15 cellular contexts compared by ENCODE assay signal in the genomic region with DNA sequence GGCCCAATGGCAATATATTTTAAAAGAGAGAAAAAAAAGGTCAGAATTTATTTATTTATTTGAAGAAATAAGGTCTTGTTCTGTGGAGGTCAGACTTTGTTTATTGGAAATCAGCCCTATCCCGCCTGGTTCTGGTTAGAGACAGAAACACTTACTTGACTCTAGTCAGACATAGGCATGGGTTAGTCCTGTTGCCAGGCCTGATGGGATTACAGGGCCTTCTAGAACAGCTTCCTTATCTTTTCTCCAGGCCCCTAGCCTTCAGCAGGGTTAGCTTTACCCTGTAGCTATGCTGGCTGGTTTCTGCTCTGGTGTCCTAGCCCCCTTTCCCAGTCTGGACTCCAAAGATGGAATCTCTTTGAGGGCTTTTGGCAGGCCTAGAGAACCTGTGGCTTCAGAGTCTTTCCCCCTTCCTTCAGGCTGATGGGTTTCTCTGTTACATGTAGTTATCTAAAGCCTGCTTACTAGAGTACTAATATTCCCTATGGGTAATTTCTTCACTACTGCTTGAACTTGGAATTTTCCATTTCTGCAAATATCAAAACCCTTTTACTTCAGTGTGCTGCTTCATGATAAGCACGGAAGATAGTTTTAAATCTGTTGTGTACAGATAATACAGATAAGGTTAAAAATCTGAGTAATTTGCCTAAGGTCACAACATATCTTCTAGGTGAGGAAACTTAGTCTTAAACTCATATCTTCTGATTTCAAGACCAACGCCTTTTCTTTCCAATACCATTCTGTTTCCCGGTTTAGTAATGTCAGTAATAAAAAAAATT. TPM values are rescaled to one million over a fixed set of nuclear protein-coding genes. Genes with fewer than 3 reads are reported as not detected.
A peak's percentile ranks its signal among the peaks of the same experiment; 100 is the strongest.
DNase-seq lines count a peak whose midpoint lies in the region; ATAC-seq and TF ChIP-seq lines count a peak whose summit lies in the region.
"Had no signal": no experiment of that assay in that cellular context is flagged by ENCODE, and none has a peak within 500 bp of the region (broad histone marks: within the 10 kb centered on the region; RNA-seq: fewer than 3 reads in every experiment).

No MANE protein-coding gene starts in this region.

- H3K27ac ChIP-seq in endodermal cell (ENCODE audit: low read depth, low read length) = no peak overlapping the region
- H3K27ac ChIP-seq in transverse colon = peak overlapping the region in 3 of 4 donors; percentile 34 to 58 (median 42)

- H4K20me1 ChIP-seq in Loucy (ENCODE audit: insufficient read depth, low read length, poor library complexity, severe bottlenecking) = peaks cover 80% of the 10 kb centered on the region

- no peak for TF ChIP-seq POLR2A in transverse colon (IDR thresholded peaks at IDR 0.05)

- intact Hi-C loops in transverse colon (cut with DNase I; ENCODE audit: low total_unique reads) (no loop called here), natural killer cell (cut with micrococcal nuclease) (no loop called here)

- peaks cover 100% of the 10 kb centered on the region for H3K79me2 ChIP-seq in Loucy (ENCODE audit: insufficient read depth, low read length)

- H3K4me3 Mint-ChIP-seq in endodermal cell (no peak overlapping the region), natural killer cell (no peak overlapping the region)
- H3K4me3 Mint-ChIP-seq: activated B cell treated with CpG ODN at 0.5 μM for 24 hours; CD4-positive, alpha-beta T cell had no signal

- no peak overlapping the region for H2AFZ ChIP-seq in Loucy (ENCODE audit: low read length)

- ATAC-seq in esophagus mucosa (no peak), natural killer cell (no peak)
- ATAC-seq: HCT116 had no signal

- peaks cover 22% of the 10 kb centered on the region; the same call in 1 of the 2 replicates for H3K36me3 ChIP-seq in Loucy (ENCODE audit: insufficient read depth, low read length)
- peaks cover 74% of the 10 kb centered on the region for H3K36me3 ChIP-seq in endodermal cell (ENCODE audit: control insufficient read depth, insufficient read depth, low read length)
- H3K36me3 ChIP-seq in mucosa of stomach (ENCODE audit: control insufficient read depth, insufficient read depth, low read length) = no peaks in the 10 kb centered on the region
- H3K36me3 ChIP-seq in transverse colon = peaks cover 0 to 13% (median 0%) of the 10 kb centered on the region in 4 donors

- no peak overlapping the region for H3K4me3 ChIP-seq in Loucy (ENCODE audit: low read length, poor library complexity, severe bottlenecking)
- no peak overlapping the region for H3K4me3 ChIP-seq in endodermal cell (ENCODE audit: low read length)
- no peak overlapping the region for H3K4me3 ChIP-seq in mucosa of stomach (ENCODE audit: low read length)
- no peak overlapping the region for H3K4me3 ChIP-seq in transverse colon
- H3K4me3 ChIP-seq: heart left ventricle had no signal

- H3K36me3 Mint-ChIP-seq in endodermal cell (ENCODE audit: low read depth) (peaks cover 49% of the 10 kb centered on the region), natural killer cell (peaks cover 12% of the 10 kb centered on the region)

- no peaks in the 10 kb centered on the region for H3K9me3 ChIP-seq in Loucy (ENCODE audit: insufficient read depth, low read depth, low read length)
- H3K9me3 ChIP-seq in endodermal cell (ENCODE audit: control insufficient read depth, low read length) = no peaks in the 10 kb centered on the region
- H3K9me3 ChIP-seq in mucosa of stomach (ENCODE audit: control insufficient read depth, low read length) = no peaks in the 10 kb centered on the region
- H3K9me3 ChIP-seq in transverse colon = no peaks in the 10 kb centered on the region
- H3K9me3 ChIP-seq: heart left ventricle had no signal

- H3K9ac ChIP-seq in Loucy (ENCODE audit: low read depth, low read length, poor library complexity, severe bottlenecking) (peak overlapping the region; percentile 19), endodermal cell (ENCODE audit: extremely low read depth, low read length, poor library complexity, severe bottlenecking) (no peak overlapping the region), mucosa of stomach (ENCODE audit: low read length) (peak overlapping the region; percentile 32)

- TF ChIP-seq CTCF in Loucy (conservative IDR thresholded peaks at IDR 0.05; ENCODE audit: low read length) = no peak
- TF ChIP-seq CTCF in endodermal cell (conservative IDR thresholded peaks at IDR 0.05) = no peak
- TF ChIP-seq CTCF in transverse colon (IDR thresholded peaks at IDR 0.05) = no peak
- TF ChIP-seq CTCF in natural killer cell (IDR thresholded peaks at IDR 0.05) = no peak

- peak overlapping the region; percentile 57 for H3K27ac Mint-ChIP-seq in endodermal cell
- H3K27ac Mint-ChIP-seq in natural killer cell = peak overlapping the region in 1 of 2 donors; percentile 40
- H3K27ac Mint-ChIP-seq: activated B cell treated with CpG ODN at 0.5 μM for 24 hours; CD4-positive, alpha-beta T cell had no signal

- no peaks in the 10 kb centered on the region for H3K9me2 ChIP-seq in Loucy (replicated peaks; ENCODE audit: low read depth, low read length)

- DNase-seq in endodermal cell (no peak), transverse colon (no peak), NCI-H82 treated with DMSO at 0.1 percent for 48 hours (lab: John Stamatoyannopoulos, UW; ENCODE audit: unreplicated experiment) (no peak), natural killer cell (no peak)
- DNase-seq: activated B cell treated with CpG ODN at 0.5 μM for 24 hours; activated naive CD4-positive, alpha-beta T cell treated with Interleukin-2 at 50 U/mL for 16 hours; caudate nucleus; CD4-positive, alpha-beta T cell; heart left ventricle; KBM-7; NCI-H446 had no signal

- no peaks in the 10 kb centered on the region for H3K27me3 ChIP-seq in Loucy (ENCODE audit: insufficient read depth, low read length, poor library complexity, severe bottlenecking)
- no peaks in the 10 kb centered on the region for H3K27me3 ChIP-seq in endodermal cell (ENCODE audit: control insufficient read depth, insufficient read depth, low read length, poor library complexity, severe bottlenecking)
- H3K27me3 ChIP-seq in mucosa of stomach (ENCODE audit: control insufficient read depth, insufficient read depth, low read length) = no peaks in the 10 kb centered on the region
- H3K27me3 ChIP-seq in transverse colon = no peaks in the 10 kb centered on the region
- H3K27me3 ChIP-seq: heart left ventricle had no signal

- H3K9me3 Mint-ChIP-seq in endodermal cell (no peaks in the 10 kb centered on the region), natural killer cell (no peaks in the 10 kb centered on the region)
- H3K9me3 Mint-ChIP-seq: activated B cell treated with CpG ODN at 0.5 μM for 24 hours; CD4-positive, alpha-beta T cell had no signal

- 86 to 96% methylated on average over 2 to 4 of the region's 4 CpGs for WGBS in endodermal cell (ENCODE audit: insufficient coverage in 1 of 2, insufficient read length in 1 of 2), 2 experiments
- 67 to 73% methylated on average over 3 to 4 of the region's 4 CpGs for WGBS in transverse colon (ENCODE audit: low coverage in 1 of 2), 2 donors

- peaks cover 16% of the 10 kb centered on the region for H3K4me1 ChIP-seq in Loucy (ENCODE audit: insufficient read depth, low read length, poor library complexity, severe bottlenecking)
- H3K4me1 ChIP-seq in endodermal cell (ENCODE audit: control insufficient read depth, insufficient read depth, low read length) = no peaks in the 10 kb centered on the region
- H3K4me1 ChIP-seq in mucosa of stomach (ENCODE audit: control insufficient read depth, insufficient read depth, low read length) = peaks cover 30% of the 10 kb centered on the region
- peaks cover 4 to 52% (median 21%) of the 10 kb centered on the region in 4 donors for H3K4me1 ChIP-seq in transverse colon

- H3K27me3 Mint-ChIP-seq in endodermal cell (ENCODE audit: insufficient read depth) (no peaks in the 10 kb centered on the region), natural killer cell (ENCODE audit: low read depth in 2 of 2) (no peaks in the 10 kb centered on the region)
- H3K27me3 Mint-ChIP-seq: activated B cell treated with CpG ODN at 0.5 μM for 24 hours; CD4-positive, alpha-beta T cell had no signal

- H3K4me2 ChIP-seq in Loucy (ENCODE audit: low read depth, low read length, poor library complexity, severe bottlenecking) = no peak overlapping the region

- no peaks in the 10 kb centered on the region for H3F3A ChIP-seq in Loucy (ENCODE audit: low read depth)

- in situ Hi-C loops in transverse colon (cut with MboI; ENCODE audit: low pct_ligation_motif_present in 1 of 4, low pct_unique_long_range_greater_than_20kb in 1 of 4, low sequenced_read_pairs in 3 of 4) = loop anchor here in 1 of 4 donors (25.0 kb wide), 1 partner anchor 311 kb away; a partner anchor contains a TSS

- H3K4me1 Mint-ChIP-seq in endodermal cell (peaks cover 15% of the 10 kb centered on the region), natural killer cell (peaks cover 65 to 75% of the 10 kb centered on the region in 2 donors)

- no peak for TF ChIP-seq EP300 in transverse colon (IDR thresholded peaks at IDR 0.05; ENCODE audit: low read depth)

RNA-seq across cellular contexts. Expression of a gene that starts 10.6 kb away (rescaled TPM):
- total RNA-seq in endodermal cell (10 to 100 TPM; 81.4 to 92.6 TPM), transverse colon (10 to 100 TPM; 20.1 to 71.7 (median 40.7) TPM), esophagus mucosa (33.0 TPM), natural killer cell (100 to 1,000 TPM in 1 of 3 donors, 10 to 100 TPM in 2; 84.9 to 121 (median 99.0) TPM)
- 57.5 TPM for polyA plus RNA-seq in endodermal cell (2013, experiment 1 of 2)
- polyA plus RNA-seq in endodermal cell (2013, experiment 2 of 2) = 59.7 TPM

RNA-seq across cellular contexts. Expression of a gene that starts 58.7 kb away (rescaled TPM):
- total RNA-seq in endodermal cell (1 to 10 TPM; 3.9 to 4.2 TPM), transverse colon (1 to 10 TPM; 4.5 to 7.6 (median 6.5) TPM), esophagus mucosa (4.3 TPM), natural killer cell (under 1 TPM in 1 of 3 donors, not detected in 2; 0.32 TPM)
- polyA plus RNA-seq in endodermal cell (2013, experiment 1 of 2) = 1.7 TPM
- 0.99 TPM for polyA plus RNA-seq in endodermal cell (2013, experiment 2 of 2)
